Comparison of ENCODE assay signal across 21 cellular contexts in genomic region chr15:49888341-49888693, GRCh38.
DNase-seq lines count a peak whose midpoint lies in the region; ATAC-seq, FAIRE-seq and TF ChIP-seq lines count a peak whose summit lies in the region.
"Had no signal": no experiment of that assay in that cellular context is flagged by ENCODE, and none has a peak within 500 bp of the region (broad histone marks: within the 10 kb centered on the region; RNA-seq: fewer than 3 reads in every experiment).

No MANE protein-coding gene starts in this region.

- no peak overlapping the region for H2AK5ac ChIP-seq in mesenchymal stem cell (ENCODE audit: low read length, severe bottlenecking)

- H3K79me1 ChIP-seq in mesenchymal stem cell (replicated peaks; ENCODE audit: low read length, poor library complexity, severe bottlenecking): no peaks in the 10 kb centered on the region

- no peak overlapping the region for H2BK120ac ChIP-seq in mesenchymal stem cell (ENCODE audit: low read depth, low read length)

- H3K4ac ChIP-seq in mesenchymal stem cell (ENCODE audit: low read depth in 1 of 2, low read length in 2 of 2): no peak overlapping the region

- H3K4me3 ChIP-seq in K562 (no peak overlapping the region), mesenchymal stem cell (ENCODE audit: insufficient read depth in 1 of 2, low read depth in 1 of 2, low read length in 2 of 2) (no peak overlapping the region), gastrocnemius medialis (no peak overlapping the region), vagina (no peak overlapping the region)
- H3K4me3 ChIP-seq: GM23338 had no signal

- H2BK15ac ChIP-seq in mesenchymal stem cell (ENCODE audit: low read depth, poor library complexity, severe bottlenecking): no peak overlapping the region

- H3K27ac ChIP-seq in K562 (ENCODE audit: extremely low read depth, low read depth, low read length): no peak overlapping the region
- no peak overlapping the region for H3K27ac ChIP-seq in mesenchymal stem cell (ENCODE audit: low read length, poor library complexity, severe bottlenecking)
- peak overlapping the region in 3 of 4 donors; percentile 7 to 42 (median 23) for H3K27ac ChIP-seq in gastrocnemius medialis
- H3K27ac ChIP-seq in vagina: peak overlapping the region; percentile 80
- H3K27ac ChIP-seq: KMS-11 had no signal

- H4K8ac ChIP-seq in mesenchymal stem cell (ENCODE audit: low read length): no peak overlapping the region

- no peaks in the 10 kb centered on the region for H3K79me2 ChIP-seq in K562 (ENCODE audit: control insufficient read depth, insufficient read depth, low read length)

- H4K91ac ChIP-seq in mesenchymal stem cell (ENCODE audit: low read length): no peak overlapping the region

- intact Hi-C loops in K562 (cut with micrococcal nuclease) (no loop called here), gastrocnemius medialis (cut with DNase I; ENCODE audit: low total_unique reads) (no loop called here), vagina (cut with DNase I) (no loop called here)

- POLR2A ChIA-PET in K562 (lab: Yijun Ruan, JAX): interaction anchor here (0.6 kb wide), 1 partner anchor 8 kb away, joined by 4 read pairs; no protein-coding TSS in a partner anchor
- POLR2A ChIA-PET in GM10248 (lab: Yijun Ruan, JAX): no interaction called here

- H3K36me3 ChIP-seq in K562 (ENCODE audit: control insufficient read depth, insufficient read depth, low read length): no peaks in the 10 kb centered on the region
- H3K36me3 ChIP-seq in mesenchymal stem cell (ENCODE audit: control insufficient read depth in 1 of 2, insufficient read depth in 2 of 2, low read depth in 1 of 2, low read length in 2 of 2): peaks cover 0 to 4% of the 10 kb centered on the region in 2 experiments
- no peaks in the 10 kb centered on the region for H3K36me3 ChIP-seq in gastrocnemius medialis
- no peaks in the 10 kb centered on the region for H3K36me3 ChIP-seq in vagina

- H3K9me3 ChIP-seq in K562 (replicated peaks; ENCODE audit: control insufficient read depth, insufficient read depth, low read depth, low read length): no peaks in the 10 kb centered on the region
- H3K9me3 ChIP-seq in mesenchymal stem cell (ENCODE audit: control insufficient read depth, low read length): no peaks in the 10 kb centered on the region
- no peaks in the 10 kb centered on the region for H3K9me3 ChIP-seq in gastrocnemius medialis
- H3K9me3 ChIP-seq in vagina: no peaks in the 10 kb centered on the region

- H3K9ac ChIP-seq in K562 (ENCODE audit: insufficient read depth in 1 of 2, low read depth in 2 of 2, low read length in 2 of 2) (no peak overlapping the region), mesenchymal stem cell (ENCODE audit: low read length) (peak overlapping the region; percentile 64)
- H3K9ac ChIP-seq: KMS-11 had no signal

- TF ChIP-seq CTCF in K562 (IDR thresholded peaks at IDR 0.05 in 2 of 3, conservative IDR thresholded peaks at IDR 0.05 in 1 of 3; ENCODE audit: insufficient read depth in 2 of 3, low read depth in 1 of 3, low read length in 3 of 3) (no peak), gastrocnemius medialis (IDR thresholded peaks at IDR 0.05 in 4 of 5, conservative IDR thresholded peaks at IDR 0.05 in 1 of 5) (no peak), vagina (IDR thresholded peaks at IDR 0.05) (no peak), GM10248 (IDR thresholded peaks at IDR 0.05; ENCODE audit: control extremely low read depth, extremely low read depth, low read depth, missing control alignments) (no peak)

- H2BK12ac ChIP-seq in mesenchymal stem cell (ENCODE audit: low read length in 2 of 2): no peak overlapping the region

- FAIRE-seq in K562 (lab: Jason Lieb, UNC): no peak
- FAIRE-seq: HTR-8/SVneo had no signal

- BruUV-seq in K562 (replicated peaks; lab: Mats Ljungman, UMichigan): no TSS peak

- no peak overlapping the region for H2BK5ac ChIP-seq in mesenchymal stem cell (ENCODE audit: low read depth, low read length, poor library complexity, severe bottlenecking)

- H3K4me1 ChIP-seq in K562 (replicated peaks in 1 of 2; ENCODE audit: control insufficient read depth in 2 of 2, insufficient read depth in 2 of 2, low read length in 2 of 2) (no peaks in the 10 kb centered on the region), mesenchymal stem cell (ENCODE audit: control insufficient read depth, insufficient read depth, low read depth, low read length) (no peaks in the 10 kb centered on the region), gastrocnemius medialis (no peaks in the 10 kb centered on the region), vagina (peaks cover 10% of the 10 kb centered on the region)

- CTCF ChIA-PET in K562 (lab: Yijun Ruan, JAX; ENCODE audit: low intra/inter-chr PET ratio): no interaction called here
- CTCF ChIA-PET in GM10248 (lab: Yijun Ruan, JAX): interaction anchor here (1.5 kb wide), 1 partner anchor 11 kb away, joined by 4 read pairs; no protein-coding TSS in a partner anchor

- H3K4me2 ChIP-seq in K562 (ENCODE audit: insufficient read depth, low read length) (no peak overlapping the region), mesenchymal stem cell (ENCODE audit: low read length, poor library complexity, severe bottlenecking) (no peak overlapping the region)
- H3K4me2 ChIP-seq: GM23338, KMS-11 had no signal

- H3K23ac ChIP-seq in mesenchymal stem cell (ENCODE audit: low read length in 2 of 2): no peak overlapping the region

- no peak overlapping the region for H3K14ac ChIP-seq in mesenchymal stem cell (ENCODE audit: low read length in 2 of 2)

- 6% methylated on average over 1 of the region's 1 CpG for WGBS in K562 (ENCODE audit: insufficient coverage, low coverage, missing lambda C conversion rate)
- WGBS in mesenchymal stem cell: 100% methylated on average over 1 of the region's 1 CpG

- DNase-seq in K562 (ENCODE audit: extremely low read depth in 1 of 4, low spot score in 3 of 4) (no peak), mesenchymal stem cell (no peak), gastrocnemius medialis (no peak), vagina (ENCODE audit: extremely low spot score in 2 of 2) (no peak), GM10248 (ENCODE audit: extremely low spot score) (no peak), NCI-H82 (lab: John Stamatoyannopoulos, UW) (no peak)
- DNase-seq: CD4-positive, CD25-positive, alpha-beta regulatory T cell; EL; GF-D8; MV-4-11; NCI-H1105 treated with DMSO at 0.1 percent for 48 hours; NCI-H2029 treated with DMSO at 0.1 percent for 48 hours; NCI-H2171 treated with DMSO at 0.1 percent for 48 hours; NCI-H524 treated with DMSO at 0.1 percent for 48 hours; Right ventricle myocardium superior; SW 1271 had no signal

- H3K9me1 ChIP-seq in K562 (ENCODE audit: control insufficient read depth, insufficient read depth, low read length): no peaks in the 10 kb centered on the region

- no peak for TF ChIP-seq POLR2A in K562 (conservative IDR thresholded peaks at IDR 0.05)
- TF ChIP-seq POLR2A in gastrocnemius medialis (IDR thresholded peaks at IDR 0.05): no peak
- no peak for TF ChIP-seq POLR2A in vagina (IDR thresholded peaks at IDR 0.05)

- no peaks in the 10 kb centered on the region for H4K20me1 ChIP-seq in K562 (replicated peaks; ENCODE audit: control insufficient read depth, insufficient read depth, low read length)

- TF ChIP-seq RAD21 in K562 (CRISPR knock-in tag; conservative IDR thresholded peaks at IDR 0.05 in 1 of 2, IDR thresholded peaks at IDR 0.05 in 1 of 2): no peak

- in situ Hi-C loops in K562 (cut with MboI): loop anchor here (25.0 kb wide), 1 partner anchor 424 kb away; no protein-coding TSS in a partner anchor
- in situ Hi-C loops in gastrocnemius medialis (cut with MboI; ENCODE audit: low sequenced_read_pairs in 4 of 4): no loop called here

- no peaks in the 10 kb centered on the region for H3K27me3 ChIP-seq in K562 (ENCODE audit: control insufficient read depth in 2 of 2, insufficient read depth in 2 of 2, low read length in 2 of 2)
- H3K27me3 ChIP-seq in mesenchymal stem cell (ENCODE audit: control insufficient read depth in 1 of 2, insufficient read depth in 1 of 2, low read length in 2 of 2): no peaks in the 10 kb centered on the region
- no peaks in the 10 kb centered on the region for H3K27me3 ChIP-seq in gastrocnemius medialis
- H3K27me3 ChIP-seq in vagina: no peaks in the 10 kb centered on the region

- H2AFZ ChIP-seq in K562 (ENCODE audit: low read depth, low read length) (no peak overlapping the region), mesenchymal stem cell (ENCODE audit: low read depth, low read length) (no peak overlapping the region)
- H2AFZ ChIP-seq: GM23338 had no signal

- no peak for ATAC-seq in K562
- ATAC-seq in gastrocnemius medialis: no peak
- ATAC-seq in HG03571 (IDR thresholded peaks at IDR 0.05; ENCODE audit: unreplicated experiment): no peak
- ATAC-seq: GM23338, HCT116 had no signal

- no peak for TF ChIP-seq EP300 in K562 (IDR thresholded peaks at IDR 0.05; ENCODE audit: low read length)

- peak overlapping the region in 1 of 2 experiments; percentile 54 for H3K18ac ChIP-seq in mesenchymal stem cell (ENCODE audit: low read depth in 1 of 2, low read length in 2 of 2)

TF ChIP-seq in K562, 482 proteins besides CTCF, POLR2A, EP300 and RAD21:
- no peak for TF ChIP-seq ZNF76 (CRISPR knock-in tag; IDR thresholded peaks at IDR 0.05; ENCODE audit: borderline replicate concordance)
- TF ChIP-seq PBX2 (CRISPR knock-in tag; IDR thresholded peaks at IDR 0.05; ENCODE audit: low read depth): no peak
- 0 out of 2 replicates have a peak, but pooled peaks have one; percentile 45 for TF ChIP-seq PBX2 (tag; conservative IDR thresholded peaks at IDR 0.05; ENCODE audit: low read depth)

Comparison
In these comparisons a context has a peak if more than half of its experiments do, and no peak if none do; other contexts are left out.
1. H3K27ac ChIP-seq: peak in gastrocnemius medialis (3 of 4) and vagina (single experiment); none in K562 (single experiment) and mesenchymal stem cell (single experiment).